In the genomic region with DNA sequence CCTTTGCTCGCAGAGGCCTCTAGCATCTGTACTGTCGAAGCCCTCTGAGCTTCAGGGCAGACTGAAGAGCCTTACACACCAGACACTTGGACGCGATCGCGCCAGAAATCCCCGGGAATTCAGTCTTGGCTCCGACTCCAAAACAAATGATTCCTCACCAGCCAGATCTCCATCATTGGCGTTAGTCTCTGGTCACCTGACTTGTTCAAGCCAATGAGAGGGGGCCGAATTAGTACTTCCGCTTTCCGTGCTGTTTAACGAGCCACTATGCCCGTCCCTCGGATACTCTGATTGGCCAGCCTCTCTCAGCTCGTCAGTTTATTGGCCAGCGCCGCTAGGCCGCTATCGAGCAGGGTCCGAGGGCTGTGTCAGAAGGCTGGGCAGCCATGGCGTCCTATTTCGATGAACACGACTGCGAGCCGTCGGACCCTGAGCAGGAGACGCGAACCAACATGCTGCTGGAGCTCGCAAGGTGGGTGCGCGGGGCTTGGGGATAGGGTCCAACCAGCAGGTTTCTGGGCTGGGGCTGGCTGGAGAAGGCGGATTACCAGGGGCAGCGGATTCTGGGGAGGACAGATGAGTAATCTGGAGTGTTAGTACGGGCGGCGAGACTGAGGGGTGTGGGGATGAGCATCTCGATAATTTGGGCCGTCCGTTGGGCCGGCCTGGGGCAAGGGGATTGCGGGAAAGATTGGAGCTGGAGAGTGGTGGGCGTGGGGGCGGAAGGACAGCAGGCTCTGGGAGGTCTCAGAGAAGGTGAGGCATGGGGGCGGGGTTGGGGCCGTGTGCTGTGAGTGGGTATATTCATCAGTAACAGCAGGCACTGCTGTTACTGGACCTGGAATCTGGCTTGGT, we compare ENCODE assay signal across 8 cellular contexts. TPM values are rescaled to one million over a fixed set of nuclear protein-coding genes. Genes with fewer than 3 reads are reported as not detected.
DNase-seq lines count a peak whose midpoint lies in the region; ATAC-seq, FAIRE-seq and TF ChIP-seq lines count a peak whose summit lies in the region.

A gene with protein sequence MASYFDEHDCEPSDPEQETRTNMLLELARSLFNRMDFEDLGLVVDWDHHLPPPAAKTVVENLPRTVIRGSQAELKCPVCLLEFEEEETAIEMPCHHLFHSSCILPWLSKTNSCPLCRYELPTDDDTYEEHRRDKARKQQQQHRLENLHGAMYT (plus strand): TSS at position 368 of the 855 bp plus-strand sequence. CDS start 19 bp downstream, at position 387.

- H3K9ac ChIP-seq in keratinocyte (ENCODE audit: control insufficient read depth, extremely low read depth, insufficient read depth, low read length) = peak within 1 kb of the TSS; percentile 89

- no peaks in the 10 kb centered on the region for H3K9me3 ChIP-seq in keratinocyte (ENCODE audit: control insufficient read depth, low read depth, low read length)

- H3K79me2 ChIP-seq in keratinocyte (ENCODE audit: control insufficient read depth, insufficient read depth, low read length) = peaks cover 19% of the 10 kb centered on the region

- DNase-seq in AG20443 (ENCODE audit: low spot score) (peak; percentile 94), NCI-H510A (lab: John Stamatoyannopoulos, UW) (peak; percentile 94), cerebellum (ENCODE audit: low spot score) (peak; percentile 98), keratinocyte (ENCODE audit: low read depth, low spot score) (peak; percentile 95)
- DNase-seq in activated CD4-positive, alpha-beta T cell treated with anti-CD3 and anti-CD28 coated beads for 1 hour = peak; percentile 81
- peak; percentile 74 to 78 for DNase-seq in stimulated activated CD4-positive, alpha-beta T cell treated with anti-CD3 and anti-CD28 coated beads, Interleukin-15, amount 100 ng/mL, for 1 hour (ENCODE audit: low read depth in 1 of 2, low spot score in 1 of 2)

- peak within 1 kb of the TSS; percentile 85 to 98 (median 87) for H3K4me3 ChIP-seq in keratinocyte (ENCODE audit: control insufficient read depth in 2 of 3, extremely low read depth in 1 of 3, insufficient read depth in 2 of 3, low read depth in 1 of 3, low read length in 3 of 3)

- peak within 1 kb of the TSS; percentile 94 for H3K4me2 ChIP-seq in keratinocyte (ENCODE audit: control insufficient read depth, extremely low read depth, insufficient read depth, low read depth, low read length)

- H2AFZ ChIP-seq in keratinocyte (ENCODE audit: control insufficient read depth, low read length) = peak within 1 kb of the TSS; percentile 93

- no peaks in the 10 kb centered on the region for H3K27me3 ChIP-seq in keratinocyte (ENCODE audit: control insufficient read depth, extremely low read depth, insufficient read depth, low read length)

- peak; percentile 86 for TF ChIP-seq POLR2A in GM19099 (IDR thresholded peaks at IDR 0.05; ENCODE audit: extremely low read depth, insufficient read length, low read depth)

- no peak for TF ChIP-seq CTCF in keratinocyte (optimal IDR thresholded peaks at IDR 0.05 in 1 of 3, IDR thresholded peaks at IDR 0.05 in 1 of 3, conservative IDR thresholded peaks at IDR 0.05 in 1 of 3; ENCODE audit: extremely low read depth in 1 of 3, insufficient read depth in 2 of 3, low read length in 3 of 3)

- no peaks in the 10 kb centered on the region for H4K20me1 ChIP-seq in keratinocyte (ENCODE audit: control insufficient read depth, extremely low read depth, insufficient read depth, low read length)

- peak; percentile 98 for ATAC-seq in HG03432 (IDR thresholded peaks at IDR 0.05; ENCODE audit: unreplicated experiment)

- H3K4me1 ChIP-seq in keratinocyte (ENCODE audit: control insufficient read depth, extremely low read depth, insufficient read depth, low read length) = peaks cover 20% of the 10 kb centered on the region

- FAIRE-seq in keratinocyte (lab: Jason Lieb, UNC) = peak; percentile 89

- no peaks in the 10 kb centered on the region for H3K9me1 ChIP-seq in keratinocyte (ENCODE audit: control insufficient read depth, extremely low read depth, insufficient read depth, low read length)

- dilution Hi-C loops in keratinocyte (cut with MboI; ENCODE audit: extremely low pct_ligation_motif_present, low sequenced_read_pairs) = no loop called here

- H3K36me3 ChIP-seq in keratinocyte (ENCODE audit: control insufficient read depth in 2 of 2, extremely low read depth in 1 of 2, insufficient read depth in 2 of 2, low read length in 2 of 2) = peaks cover 7 to 26% of the 10 kb centered on the region in 2 experiments

- H3K27ac ChIP-seq in keratinocyte (ENCODE audit: control insufficient read depth, insufficient read depth, low read length) = peak within 1 kb of the TSS; percentile 91

RNA-seq across cellular contexts. Expression of the gene that starts here (rescaled TPM):
- total RNA-seq in cerebellum = 39.8 TPM
- polyA plus RNA-seq in keratinocyte = 174 to 336 TPM (median 264 TPM) in 3 replicates
- polyA plus RNA-seq in keratinocyte (2011; ENCODE audit: low read depth) = 142 TPM
- 254 and 258 TPM in 2 replicates for polyA plus RNA-seq in keratinocyte (2011; cell fraction: cytosol; rRNA removed)
- 174 and 184 TPM in 2 replicates for polyA plus RNA-seq in keratinocyte (2011; cell fraction: nucleus; rRNA removed)
- polyA plus RNA-seq in keratinocyte (2012; ENCODE audit: low replicate concordance) = 183 and 184 TPM in 2 replicates
- polyA minus RNA-seq in keratinocyte = 91.5 to 161 TPM (median 143 TPM) in 3 replicates
- polyA minus RNA-seq in keratinocyte (2011; cell fraction: cytosol; rRNA and poly(A)+ RNA removed) = 59.3 TPM
- polyA minus RNA-seq in keratinocyte (2011; cell fraction: nucleus; rRNA and poly(A)+ RNA removed) = 36.0 and 45.8 TPM in 2 replicates

Comparison
In these comparisons a context has a peak if more than half of its experiments do, and no peak if none do; other contexts are left out.
1. Peak in every context shown above with its lines: DNase-seq, ATAC-seq, H3K4me3 ChIP-seq and H3K27ac ChIP-seq.